In the genomic region with DNA sequence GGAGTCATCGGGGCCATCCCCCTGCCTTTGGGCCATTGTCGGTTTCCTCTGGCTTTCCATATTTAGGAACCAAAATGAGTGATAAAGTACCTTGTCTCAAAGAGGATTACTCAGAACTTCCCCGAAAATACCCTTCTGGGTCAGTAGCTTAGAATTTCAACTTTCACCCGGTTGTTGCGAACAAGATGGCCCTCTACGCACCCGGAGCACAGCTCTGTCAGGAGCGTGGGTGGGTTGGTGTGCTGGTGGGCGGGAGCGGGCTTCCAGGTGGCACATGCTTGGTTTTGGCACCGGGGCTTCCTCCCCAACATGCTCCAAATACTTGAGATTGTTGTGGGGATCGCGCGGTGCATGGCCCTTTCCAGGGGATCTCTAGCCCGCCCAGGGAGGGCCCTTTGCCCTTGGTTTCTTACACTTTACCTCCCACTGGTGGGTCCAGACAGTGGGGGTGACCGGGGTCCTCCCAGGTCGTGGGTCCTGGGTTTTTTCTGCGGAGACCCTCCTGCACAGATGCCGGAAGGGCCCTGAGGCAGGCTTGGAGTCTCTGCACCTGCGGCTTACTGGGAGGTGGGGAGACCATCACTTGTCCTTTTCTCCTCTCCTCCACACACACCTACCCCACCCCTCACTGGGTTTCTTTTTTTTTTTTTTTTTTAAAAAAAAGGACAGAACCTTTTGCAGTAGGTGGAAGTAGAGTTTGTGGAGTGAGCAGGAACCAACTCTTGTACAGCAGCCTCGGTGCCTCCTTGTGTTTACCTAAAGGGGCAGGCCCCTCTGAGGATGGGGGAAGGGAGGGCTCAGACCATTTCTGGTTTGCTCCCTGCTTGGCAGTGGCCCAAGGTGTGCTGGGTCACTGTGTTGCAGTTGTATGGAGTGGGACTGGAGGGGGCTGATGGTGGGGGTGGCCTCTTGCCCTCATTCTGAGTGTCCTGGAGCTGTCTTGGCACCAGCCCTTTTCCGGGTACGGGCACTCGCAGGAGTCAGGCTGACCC, we compare ENCODE assay signal across 8 cellular contexts.
DNase-seq lines count a peak whose midpoint lies in the region; ATAC-seq lines count a peak whose summit lies in the region.

No MANE protein-coding gene starts in this region.

- peaks cover 20% of the 10 kb centered on the region for H3K27me3 Mint-ChIP-seq in stimulated activated naive CD8-positive, alpha-beta T cell treated with anti-CD3 and anti-CD28 coated beads, Interleukin-15, Interleukin-2, amounts not matched to agents 100 ng/mL and 50 ng/mL, for 24 hours
- H3K27me3 Mint-ChIP-seq in activated CD4-positive, alpha-beta memory T cell treated with anti-CD3 and anti-CD28 coated beads, Interleukin-2, amount 10 ng/mL, durations not matched to agents 7 days and 5 days = peaks cover 40% of the 10 kb centered on the region

- ATAC-seq in stimulated activated naive CD8-positive, alpha-beta T cell treated with anti-CD3 and anti-CD28 coated beads, Interleukin-15, Interleukin-2, amounts not matched to agents 100 U/mL and 50 U/mL, for 24 hours = no peak
- ATAC-seq in GM18861 (IDR thresholded peaks at IDR 0.05; ENCODE audit: unreplicated experiment) = no peak

- CTCF ChIA-PET in activated CD4-positive, alpha-beta memory T cell treated with anti-CD3 and anti-CD28 coated beads, Interleukin-2, amount 10 ng/mL, durations not matched to agents 7 days and 5 days (lab: Charles Lee) = no interaction called here

- peak overlapping the region; percentile 74 for H3K4me3 Mint-ChIP-seq in stimulated activated naive CD8-positive, alpha-beta T cell treated with anti-CD3 and anti-CD28 coated beads, Interleukin-15, Interleukin-2, amounts not matched to agents 100 ng/mL and 50 ng/mL, for 24 hours
- peak overlapping the region; percentile 61 for H3K4me3 Mint-ChIP-seq in activated CD4-positive, alpha-beta memory T cell treated with anti-CD3 and anti-CD28 coated beads, Interleukin-2, amount 10 ng/mL, durations not matched to agents 7 days and 5 days

- no peaks in the 10 kb centered on the region for H3K9me3 Mint-ChIP-seq in stimulated activated naive CD8-positive, alpha-beta T cell treated with anti-CD3 and anti-CD28 coated beads, Interleukin-15, Interleukin-2, amounts not matched to agents 100 ng/mL and 50 ng/mL, for 24 hours
- H3K9me3 Mint-ChIP-seq in activated CD4-positive, alpha-beta memory T cell treated with anti-CD3 and anti-CD28 coated beads, Interleukin-2, amount 10 ng/mL, durations not matched to agents 7 days and 5 days = no peaks in the 10 kb centered on the region

- POLR2A ChIA-PET in activated CD4-positive, alpha-beta memory T cell treated with anti-CD3 and anti-CD28 coated beads, Interleukin-2, amount 10 ng/mL, durations not matched to agents 7 days and 5 days (lab: Charles Lee) = no interaction called here

- no peak for DNase-seq in stimulated activated naive CD8-positive, alpha-beta T cell treated with anti-CD3 and anti-CD28 coated beads, Interleukin-15, Interleukin-2, amounts not matched to agents 100 U/mL and 50 U/mL, for 24 hours
- no peak for DNase-seq in activated CD4-positive, alpha-beta memory T cell treated with anti-CD3 and anti-CD28 coated beads, Interleukin-2, amount 10 ng/mL, durations not matched to agents 7 days and 5 days
- DNase-seq in kidney tubule cell (ENCODE audit: low spot score) (peak; percentile 64), GOT3 (lab: John Stamatoyannopoulos, UW) (no peak), Ammon's horn (ENCODE audit: low spot score) (no peak), OCI-M2 (lab: John Stamatoyannopoulos, UW; ENCODE audit: unreplicated experiment) (no peak)

- peak overlapping the region; percentile 45 for H3K27ac Mint-ChIP-seq in stimulated activated naive CD8-positive, alpha-beta T cell treated with anti-CD3 and anti-CD28 coated beads, Interleukin-15, Interleukin-2, amounts not matched to agents 100 ng/mL and 50 ng/mL, for 24 hours
- no peak overlapping the region for H3K27ac Mint-ChIP-seq in activated CD4-positive, alpha-beta memory T cell treated with anti-CD3 and anti-CD28 coated beads, Interleukin-2, amount 10 ng/mL, durations not matched to agents 7 days and 5 days

- peaks cover 20% of the 10 kb centered on the region for H3K4me1 Mint-ChIP-seq in stimulated activated naive CD8-positive, alpha-beta T cell treated with anti-CD3 and anti-CD28 coated beads, Interleukin-15, Interleukin-2, amounts not matched to agents 100 ng/mL and 50 ng/mL, for 24 hours (ENCODE audit: low read depth)
- peaks cover 15% of the 10 kb centered on the region for H3K4me1 Mint-ChIP-seq in activated CD4-positive, alpha-beta memory T cell treated with anti-CD3 and anti-CD28 coated beads, Interleukin-2, amount 10 ng/mL, durations not matched to agents 7 days and 5 days

- no peaks in the 10 kb centered on the region for H3K36me3 Mint-ChIP-seq in stimulated activated naive CD8-positive, alpha-beta T cell treated with anti-CD3 and anti-CD28 coated beads, Interleukin-15, Interleukin-2, amounts not matched to agents 100 ng/mL and 50 ng/mL, for 24 hours (ENCODE audit: low read depth)
- no peaks in the 10 kb centered on the region for H3K36me3 Mint-ChIP-seq in activated CD4-positive, alpha-beta memory T cell treated with anti-CD3 and anti-CD28 coated beads, Interleukin-2, amount 10 ng/mL, durations not matched to agents 7 days and 5 days (ENCODE audit: low read depth)
